ENCODE assay signal across 7 cellular contexts in genomic region chr12:122203968-122204828, GRCh38. TPM values are rescaled to one million over a fixed set of nuclear protein-coding genes. Genes with fewer than 3 reads are reported as not detected.
DNase-seq lines count a peak whose midpoint lies in the region; ATAC-seq and TF ChIP-seq lines count a peak whose summit lies in the region.

No MANE protein-coding gene starts in this region.

- peak overlapping the region; percentile 66 for H3K4me3 Mint-ChIP-seq in activated CD8-positive, alpha-beta T cell treated with anti-CD3 and anti-CD28 coated beads for 36 hours

- no peak for TF ChIP-seq CTCF in activated CD8-positive, alpha-beta T cell treated with anti-CD3 and anti-CD28 coated beads for 36 hours (IDR thresholded peaks at IDR 0.05)
- TF ChIP-seq CTCF in retinal pigment epithelial cell (conservative IDR thresholded peaks at IDR 0.05; ENCODE audit: low read depth, low read length) = no peak

- peak; percentile 20 for ATAC-seq in HG02759 (IDR thresholded peaks at IDR 0.05; ENCODE audit: unreplicated experiment)
- ATAC-seq in activated CD8-positive, alpha-beta T cell treated with anti-CD3 and anti-CD28 coated beads for 36 hours = peak; percentile 28

- intact Hi-C loops in activated CD8-positive, alpha-beta T cell treated with anti-CD3 and anti-CD28 coated beads for 36 hours (cut with micrococcal nuclease) = no loop called here
- intact Hi-C loops in cardiac septum (cut with DNase I) = no loop called here

- peaks cover 18% of the 10 kb centered on the region for H3K27me3 Mint-ChIP-seq in activated CD8-positive, alpha-beta T cell treated with anti-CD3 and anti-CD28 coated beads for 36 hours

- CTCF ChIA-PET in activated CD8-positive, alpha-beta T cell treated with anti-CD3 and anti-CD28 coated beads for 36 hours (lab: Charles Lee) = interaction anchor here (2.4 kb wide), 1 partner anchor 13 kb away, joined by 11 read pairs; no protein-coding TSS in a partner anchor

- H3K4me1 Mint-ChIP-seq in activated CD8-positive, alpha-beta T cell treated with anti-CD3 and anti-CD28 coated beads for 36 hours (ENCODE audit: low read depth) = peaks cover 14% of the 10 kb centered on the region

- peak; percentile 52 for DNase-seq in activated CD8-positive, alpha-beta T cell treated with anti-CD3 and anti-CD28 coated beads for 36 hours
- peak; percentile 50 for DNase-seq in cardiac septum (ENCODE audit: low spot score)
- no peak for DNase-seq in retinal pigment epithelial cell (ENCODE audit: low read depth)
- DNase-seq in cerebellar nuclear complex (lab: John Stamatoyannopoulos, UW) = no peak
- DNase-seq in kidney glomerular epithelial cell (lab: John Stamatoyannopoulos, UW) = no peak
- no peak for DNase-seq in NCI-H774 (lab: John Stamatoyannopoulos, UW)

- peak overlapping the region; percentile 25 for H3K27ac Mint-ChIP-seq in activated CD8-positive, alpha-beta T cell treated with anti-CD3 and anti-CD28 coated beads for 36 hours

- peaks cover 10% of the 10 kb centered on the region for H3K36me3 Mint-ChIP-seq in activated CD8-positive, alpha-beta T cell treated with anti-CD3 and anti-CD28 coated beads for 36 hours (ENCODE audit: low read depth)

- POLR2A ChIA-PET in activated CD8-positive, alpha-beta T cell treated with anti-CD3 and anti-CD28 coated beads for 36 hours (lab: Charles Lee) = interaction anchor here (0.7 to 2.0 kb wide), 2 partner anchors 11 to 22 kb away, joined by 3 to 7 read pairs; partner anchors contain the start of gene DIABLO

- H3K4me3 ChIP-seq in retinal pigment epithelial cell (ENCODE audit: low read length) = peak overlapping the region; percentile 10

- no peaks in the 10 kb centered on the region for H3K9me3 Mint-ChIP-seq in activated CD8-positive, alpha-beta T cell treated with anti-CD3 and anti-CD28 coated beads for 36 hours

RNA-seq across cellular contexts. Expression of gene B3GNT4, which starts 0.7 kb away (rescaled TPM):
- total RNA-seq in activated CD8-positive, alpha-beta T cell treated with anti-CD3 and anti-CD28 coated beads for 36 hours = 1 to 10 TPM; 3.6 to 5.1 TPM
- not detected for total RNA-seq in cardiac septum

RNA-seq across cellular contexts. Expression of gene LRRC43, which starts 21.3 kb away (rescaled TPM):
- not detected for total RNA-seq in activated CD8-positive, alpha-beta T cell treated with anti-CD3 and anti-CD28 coated beads for 36 hours
- total RNA-seq in cardiac septum = 0.43 TPM

RNA-seq across cellular contexts. Expression of gene DIABLO, which starts 21.7 kb away (rescaled TPM):
- total RNA-seq in activated CD8-positive, alpha-beta T cell treated with anti-CD3 and anti-CD28 coated beads for 36 hours = 10 to 100 TPM; 50.5 to 55.2 TPM
- 30.9 TPM for total RNA-seq in cardiac septum

RNA-seq across cellular contexts. Expression of gene IL31, which starts 30.2 kb away (rescaled TPM):
- total RNA-seq in activated CD8-positive, alpha-beta T cell treated with anti-CD3 and anti-CD28 coated beads for 36 hours = not detected
- not detected for total RNA-seq in cardiac septum

Comparison
In these comparisons a context has a peak if more than half of its experiments do, and no peak if none do; other contexts are left out.
1. DNase-seq: peak in activated CD8-positive, alpha-beta T cell treated with anti-CD3 and anti-CD28 coated beads for 36 hours (single experiment) and cardiac septum (single experiment); none in retinal pigment epithelial cell (single experiment), cerebellar nuclear complex (0 of 2), kidney glomerular epithelial cell (single experiment) and NCI-H774 (single experiment).